Comparison of ENCODE assay signal across 21 cellular contexts in genomic region chr14:84025258-84026012, GRCh38.
A peak's percentile ranks its signal among the peaks of the same experiment; 100 is the strongest.
DNase-seq lines count a peak whose midpoint lies in the region; ATAC-seq, FAIRE-seq and TF ChIP-seq lines count a peak whose summit lies in the region.
"Had no signal": no experiment of that assay in that cellular context is flagged by ENCODE, and none has a peak within 500 bp of the region (broad histone marks: within the 10 kb centered on the region; RNA-seq: fewer than 3 reads in every experiment).

No MANE protein-coding gene starts in this region.

- peak; percentile 31 to 47 for ATAC-seq in left cardiac atrium
- ATAC-seq in natural killer cell: no peak
- ATAC-seq: A549, Panc1 had no signal

- no peaks in the 10 kb centered on the region for H3K36me3 ChIP-seq in bronchial epithelial cell (ENCODE audit: control insufficient read depth, insufficient read depth, low read length)
- H3K36me3 ChIP-seq: BE2C, HAP-1, SJCRH30 had no signal

- peaks cover 0 to 2% of the 10 kb centered on the region in 2 donors for H3K9me3 Mint-ChIP-seq in natural killer cell

- no peak overlapping the region for H3K4me3 ChIP-seq in bronchial epithelial cell (ENCODE audit: low read depth, low read length)
- H3K4me3 ChIP-seq: A549, HAP-1, SJCRH30 had no signal

- FAIRE-seq in bronchial epithelial cell (lab: Jason Lieb, UNC): peak; percentile 80
- FAIRE-seq: A549, D721Med had no signal

- H3K27me3 Mint-ChIP-seq in natural killer cell (ENCODE audit: low read depth in 2 of 2): peaks cover 0 to 24% of the 10 kb centered on the region in 2 donors

- no peaks in the 10 kb centered on the region for H3K27me3 ChIP-seq in bronchial epithelial cell (ENCODE audit: control insufficient read depth, insufficient read depth, low read length)
- H3K27me3 ChIP-seq: BE2C, SJCRH30 had no signal

- no peak overlapping the region for H3K27ac Mint-ChIP-seq in natural killer cell

- H3K36me3 Mint-ChIP-seq in natural killer cell: peaks cover 9% of the 10 kb centered on the region

- DNase-seq in left cardiac atrium: peak; percentile 29
- no peak for DNase-seq in cardiac septum (ENCODE audit: low spot score)
- no peak for DNase-seq in bronchial epithelial cell (ENCODE audit: low read depth)
- peak; percentile 22 for DNase-seq in iPS-NIHi11 (ENCODE audit: low spot score)
- DNase-seq in DMS79 treated with DMSO at 0.1 percent for 48 hours (lab: John Stamatoyannopoulos, UW): no peak
- DNase-seq in effector CD4-positive, alpha-beta T cell: no peak
- DNase-seq in natural killer cell: no peak
- DNase-seq: BE2C, DMS53, EL, Kasumi-1, NCI-H1694, NCI-H2081 treated with DMSO at 0.1 percent for 48 hours, NCI-H226, NCI-H510A treated with DMSO at 0.1 percent for 48 hours, NCI-H82, SJCRH30 had no signal

- TF ChIP-seq CTCF in bronchial epithelial cell (IDR thresholded peaks at IDR 0.05; ENCODE audit: insufficient read depth, low read length, severe bottlenecking): no peak
- TF ChIP-seq CTCF in natural killer cell (IDR thresholded peaks at IDR 0.05): no peak

- peaks cover 0 to 5% of the 10 kb centered on the region in 2 donors for H3K4me1 Mint-ChIP-seq in natural killer cell

- H3K4me3 Mint-ChIP-seq in natural killer cell: no peak overlapping the region

- intact Hi-C loops in left cardiac atrium (cut with DNase I) (no loop called here), cardiac septum (cut with DNase I) (no loop called here), natural killer cell (cut with micrococcal nuclease) (no loop called here)

Comparison
In these comparisons a context has a peak if more than half of its experiments do, and no peak if none do; other contexts are left out.
1. DNase-seq: peak in left cardiac atrium (single experiment) and iPS-NIHi11 (single experiment); none in cardiac septum (single experiment), bronchial epithelial cell (single experiment), DMS79 treated with DMSO at 0.1 percent for 48 hours (single experiment), effector CD4-positive, alpha-beta T cell (single experiment) and natural killer cell (single experiment).
2. ATAC-seq: peak in left cardiac atrium (2 of 2); none in natural killer cell (0 of 3).